1 cellular context compared by ENCODE assay signal in the genomic region with DNA sequence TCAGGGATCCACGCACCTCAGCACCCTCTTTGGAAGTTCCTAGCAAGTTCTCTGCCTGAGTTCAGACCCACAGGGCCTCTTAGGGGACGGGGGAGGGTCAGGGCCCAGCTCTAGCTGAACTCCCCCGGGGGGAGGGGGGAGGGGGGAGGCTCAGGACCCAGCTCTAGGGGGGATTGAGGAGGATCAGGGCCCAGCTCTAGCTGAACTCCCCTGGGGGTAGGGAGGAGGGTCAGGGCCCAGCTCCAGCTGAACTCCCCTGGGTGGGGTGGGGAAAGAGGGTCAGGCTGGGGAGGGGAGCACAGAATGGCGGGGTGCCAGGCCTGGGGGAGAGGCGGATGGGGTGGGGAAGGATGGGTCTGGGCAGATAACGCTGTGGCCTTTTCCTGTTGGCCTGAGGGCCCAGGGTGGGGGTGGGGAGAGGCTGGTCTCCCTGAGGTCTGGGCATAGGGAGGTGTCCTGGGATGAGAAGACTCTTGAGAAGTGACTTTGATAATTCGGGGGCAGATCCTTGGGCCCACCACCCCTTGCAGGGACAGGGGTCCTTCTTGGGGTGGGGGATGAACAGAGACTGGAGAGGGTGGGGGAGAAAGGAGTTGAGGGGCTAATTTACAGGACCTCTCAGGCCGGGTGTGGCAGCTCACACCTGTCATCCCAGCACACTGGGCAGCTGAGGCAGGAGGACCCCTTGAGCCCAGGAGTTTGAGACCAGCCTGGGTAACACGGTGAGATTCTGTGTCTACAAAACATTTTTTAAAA.
TF ChIP-seq lines count a peak whose summit lies in the region.

No MANE protein-coding gene starts in this region.

TF ChIP-seq in WTC11, 78 proteins besides CTCF, POLR2A, EP300 and RAD21 (continued from another document):
- TF ChIP-seq, protein P1, sequence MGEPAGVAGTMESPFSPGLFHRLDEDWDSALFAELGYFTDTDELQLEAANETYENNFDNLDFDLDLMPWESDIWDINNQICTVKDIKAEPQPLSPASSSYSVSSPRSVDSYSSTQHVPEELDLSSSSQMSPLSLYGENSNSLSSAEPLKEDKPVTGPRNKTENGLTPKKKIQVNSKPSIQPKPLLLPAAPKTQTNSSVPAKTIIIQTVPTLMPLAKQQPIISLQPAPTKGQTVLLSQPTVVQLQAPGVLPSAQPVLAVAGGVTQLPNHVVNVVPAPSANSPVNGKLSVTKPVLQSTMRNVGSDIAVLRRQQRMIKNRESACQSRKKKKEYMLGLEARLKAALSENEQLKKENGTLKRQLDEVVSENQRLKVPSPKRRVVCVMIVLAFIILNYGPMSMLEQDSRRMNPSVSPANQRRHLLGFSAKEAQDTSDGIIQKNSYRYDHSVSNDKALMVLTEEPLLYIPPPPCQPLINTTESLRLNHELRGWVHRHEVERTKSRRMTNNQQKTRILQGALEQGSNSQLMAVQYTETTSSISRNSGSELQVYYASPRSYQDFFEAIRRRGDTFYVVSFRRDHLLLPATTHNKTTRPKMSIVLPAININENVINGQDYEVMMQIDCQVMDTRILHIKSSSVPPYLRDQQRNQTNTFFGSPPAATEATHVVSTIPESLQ (CRISPR knock-in tag; IDR thresholded peaks at IDR 0.05) = no peak
- TF ChIP-seq, protein P2, sequence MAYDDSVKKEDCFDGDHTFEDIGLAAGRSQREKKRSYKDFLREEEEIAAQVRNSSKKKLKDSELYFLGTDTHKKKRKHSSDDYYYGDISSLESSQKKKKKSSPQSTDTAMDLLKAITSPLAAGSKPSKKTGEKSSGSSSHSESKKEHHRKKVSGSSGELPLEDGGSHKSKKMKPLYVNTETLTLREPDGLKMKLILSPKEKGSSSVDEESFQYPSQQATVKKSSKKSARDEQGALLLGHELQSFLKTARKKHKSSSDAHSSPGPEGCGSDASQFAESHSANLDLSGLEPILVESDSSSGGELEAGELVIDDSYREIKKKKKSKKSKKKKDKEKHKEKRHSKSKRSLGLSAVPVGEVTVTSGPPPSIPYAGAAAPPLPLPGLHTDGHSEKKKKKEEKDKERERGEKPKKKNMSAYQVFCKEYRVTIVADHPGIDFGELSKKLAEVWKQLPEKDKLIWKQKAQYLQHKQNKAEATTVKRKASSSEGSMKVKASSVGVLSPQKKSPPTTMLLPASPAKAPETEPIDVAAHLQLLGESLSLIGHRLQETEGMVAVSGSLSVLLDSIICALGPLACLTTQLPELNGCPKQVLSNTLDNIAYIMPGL (CRISPR knock-in tag; IDR thresholded peaks at IDR 0.05) = no peak
- TF ChIP-seq SP1 (CRISPR knock-in tag; conservative IDR thresholded peaks at IDR 0.05) (no peak), SMAD4 (CRISPR knock-in tag; IDR thresholded peaks at IDR 0.05) (no peak), NR3C1 (CRISPR knock-in tag; conservative IDR thresholded peaks at IDR 0.05; ENCODE audit: low read depth) (no peak), ZNF671 (CRISPR knock-in tag; IDR thresholded peaks at IDR 0.05) (no peak), NR1H2 (CRISPR knock-in tag; IDR thresholded peaks at IDR 0.05) (no peak), SOX15 (CRISPR knock-in tag; IDR thresholded peaks at IDR 0.05) (no peak), ZNF263 (CRISPR knock-in tag; IDR thresholded peaks at IDR 0.05; ENCODE audit: low read depth) (no peak), GRHL2 (CRISPR knock-in tag; IDR thresholded peaks at IDR 0.05; ENCODE audit: insufficient replicate concordance, severe bottlenecking) (no peak)
- TF ChIP-seq, protein P3, sequence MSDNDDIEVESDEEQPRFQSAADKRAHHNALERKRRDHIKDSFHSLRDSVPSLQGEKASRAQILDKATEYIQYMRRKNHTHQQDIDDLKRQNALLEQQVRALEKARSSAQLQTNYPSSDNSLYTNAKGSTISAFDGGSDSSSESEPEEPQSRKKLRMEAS (CRISPR knock-in tag; IDR thresholded peaks at IDR 0.05) = no peak
- TF ChIP-seq, protein P4, sequence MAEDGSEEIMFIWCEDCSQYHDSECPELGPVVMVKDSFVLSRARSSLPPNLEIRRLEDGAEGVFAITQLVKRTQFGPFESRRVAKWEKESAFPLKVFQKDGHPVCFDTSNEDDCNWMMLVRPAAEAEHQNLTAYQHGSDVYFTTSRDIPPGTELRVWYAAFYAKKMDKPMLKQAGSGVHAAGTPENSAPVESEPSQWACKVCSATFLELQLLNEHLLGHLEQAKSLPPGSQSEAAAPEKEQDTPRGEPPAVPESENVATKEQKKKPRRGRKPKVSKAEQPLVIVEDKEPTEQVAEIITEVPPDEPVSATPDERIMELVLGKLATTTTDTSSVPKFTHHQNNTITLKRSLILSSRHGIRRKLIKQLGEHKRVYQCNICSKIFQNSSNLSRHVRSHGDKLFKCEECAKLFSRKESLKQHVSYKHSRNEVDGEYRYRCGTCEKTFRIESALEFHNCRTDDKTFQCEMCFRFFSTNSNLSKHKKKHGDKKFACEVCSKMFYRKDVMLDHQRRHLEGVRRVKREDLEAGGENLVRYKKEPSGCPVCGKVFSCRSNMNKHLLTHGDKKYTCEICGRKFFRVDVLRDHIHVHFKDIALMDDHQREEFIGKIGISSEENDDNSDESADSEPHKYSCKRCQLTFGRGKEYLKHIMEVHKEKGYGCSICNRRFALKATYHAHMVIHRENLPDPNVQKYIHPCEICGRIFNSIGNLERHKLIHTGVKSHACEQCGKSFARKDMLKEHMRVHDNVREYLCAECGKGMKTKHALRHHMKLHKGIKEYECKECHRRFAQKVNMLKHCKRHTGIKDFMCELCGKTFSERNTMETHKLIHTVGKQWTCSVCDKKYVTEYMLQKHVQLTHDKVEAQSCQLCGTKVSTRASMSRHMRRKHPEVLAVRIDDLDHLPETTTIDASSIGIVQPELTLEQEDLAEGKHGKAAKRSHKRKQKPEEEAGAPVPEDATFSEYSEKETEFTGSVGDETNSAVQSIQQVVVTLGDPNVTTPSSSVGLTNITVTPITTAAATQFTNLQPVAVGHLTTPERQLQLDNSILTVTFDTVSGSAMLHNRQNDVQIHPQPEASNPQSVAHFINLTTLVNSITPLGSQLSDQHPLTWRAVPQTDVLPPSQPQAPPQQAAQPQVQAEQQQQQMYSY (CRISPR knock-in tag; IDR thresholded peaks at IDR 0.05) = no peak
- TF ChIP-seq, protein P5, sequence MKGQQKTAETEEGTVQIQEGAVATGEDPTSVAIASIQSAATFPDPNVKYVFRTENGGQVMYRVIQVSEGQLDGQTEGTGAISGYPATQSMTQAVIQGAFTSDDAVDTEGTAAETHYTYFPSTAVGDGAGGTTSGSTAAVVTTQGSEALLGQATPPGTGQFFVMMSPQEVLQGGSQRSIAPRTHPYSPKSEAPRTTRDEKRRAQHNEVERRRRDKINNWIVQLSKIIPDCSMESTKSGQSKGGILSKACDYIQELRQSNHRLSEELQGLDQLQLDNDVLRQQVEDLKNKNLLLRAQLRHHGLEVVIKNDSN (CRISPR knock-in tag; IDR thresholded peaks at IDR 0.05) = no peak
- TF ChIP-seq, protein P6, sequence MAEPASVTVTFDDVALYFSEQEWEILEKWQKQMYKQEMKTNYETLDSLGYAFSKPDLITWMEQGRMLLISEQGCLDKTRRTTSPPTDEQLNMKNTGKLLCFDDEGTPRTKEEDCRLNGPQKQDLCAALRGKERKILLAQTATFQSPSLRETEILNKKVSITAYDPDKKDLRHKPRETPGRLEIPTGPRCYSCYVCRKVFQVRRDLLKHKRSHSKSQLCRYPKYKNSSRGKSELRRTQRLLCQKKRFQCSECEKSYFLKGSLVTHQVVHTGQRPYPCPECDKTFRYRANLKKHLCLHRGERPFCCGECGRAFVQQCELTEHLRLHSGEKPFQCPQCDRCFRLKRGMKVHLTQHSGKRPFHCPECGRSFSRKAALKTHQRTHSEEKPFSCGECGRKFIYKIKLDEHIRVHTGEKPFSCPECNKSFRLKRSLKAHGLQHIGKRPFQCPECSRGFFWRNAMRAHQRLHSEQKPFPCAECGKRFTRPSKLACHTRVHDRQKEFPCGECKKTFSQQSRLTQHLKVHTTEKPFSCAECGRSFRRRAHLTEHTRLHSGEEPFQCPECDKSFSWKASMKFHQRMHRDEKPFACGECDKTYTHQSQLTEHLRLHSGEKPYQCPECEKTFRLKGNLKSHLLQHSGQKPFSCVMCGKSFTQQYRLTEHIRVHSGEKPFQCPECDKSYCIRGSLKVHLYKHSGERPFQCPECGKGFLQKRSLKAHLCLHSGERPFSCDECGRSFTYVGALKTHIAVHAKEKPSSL (CRISPR knock-in tag; conservative IDR thresholded peaks at IDR 0.05) = no peak
- TF ChIP-seq, protein P7, sequence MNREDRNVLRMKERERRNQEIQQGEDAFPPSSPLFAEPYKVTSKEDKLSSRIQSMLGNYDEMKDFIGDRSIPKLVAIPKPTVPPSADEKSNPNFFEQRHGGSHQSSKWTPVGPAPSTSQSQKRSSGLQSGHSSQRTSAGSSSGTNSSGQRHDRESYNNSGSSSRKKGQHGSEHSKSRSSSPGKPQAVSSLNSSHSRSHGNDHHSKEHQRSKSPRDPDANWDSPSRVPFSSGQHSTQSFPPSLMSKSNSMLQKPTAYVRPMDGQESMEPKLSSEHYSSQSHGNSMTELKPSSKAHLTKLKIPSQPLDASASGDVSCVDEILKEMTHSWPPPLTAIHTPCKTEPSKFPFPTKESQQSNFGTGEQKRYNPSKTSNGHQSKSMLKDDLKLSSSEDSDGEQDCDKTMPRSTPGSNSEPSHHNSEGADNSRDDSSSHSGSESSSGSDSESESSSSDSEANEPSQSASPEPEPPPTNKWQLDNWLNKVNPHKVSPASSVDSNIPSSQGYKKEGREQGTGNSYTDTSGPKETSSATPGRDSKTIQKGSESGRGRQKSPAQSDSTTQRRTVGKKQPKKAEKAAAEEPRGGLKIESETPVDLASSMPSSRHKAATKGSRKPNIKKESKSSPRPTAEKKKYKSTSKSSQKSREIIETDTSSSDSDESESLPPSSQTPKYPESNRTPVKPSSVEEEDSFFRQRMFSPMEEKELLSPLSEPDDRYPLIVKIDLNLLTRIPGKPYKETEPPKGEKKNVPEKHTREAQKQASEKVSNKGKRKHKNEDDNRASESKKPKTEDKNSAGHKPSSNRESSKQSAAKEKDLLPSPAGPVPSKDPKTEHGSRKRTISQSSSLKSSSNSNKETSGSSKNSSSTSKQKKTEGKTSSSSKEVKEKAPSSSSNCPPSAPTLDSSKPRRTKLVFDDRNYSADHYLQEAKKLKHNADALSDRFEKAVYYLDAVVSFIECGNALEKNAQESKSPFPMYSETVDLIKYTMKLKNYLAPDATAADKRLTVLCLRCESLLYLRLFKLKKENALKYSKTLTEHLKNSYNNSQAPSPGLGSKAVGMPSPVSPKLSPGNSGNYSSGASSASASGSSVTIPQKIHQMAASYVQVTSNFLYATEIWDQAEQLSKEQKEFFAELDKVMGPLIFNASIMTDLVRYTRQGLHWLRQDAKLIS (CRISPR knock-in tag; IDR thresholded peaks at IDR 0.05; ENCODE audit: borderline replicate concordance) = no peak
